ENCODE assay signal across 12 cellular contexts in the genomic region with DNA sequence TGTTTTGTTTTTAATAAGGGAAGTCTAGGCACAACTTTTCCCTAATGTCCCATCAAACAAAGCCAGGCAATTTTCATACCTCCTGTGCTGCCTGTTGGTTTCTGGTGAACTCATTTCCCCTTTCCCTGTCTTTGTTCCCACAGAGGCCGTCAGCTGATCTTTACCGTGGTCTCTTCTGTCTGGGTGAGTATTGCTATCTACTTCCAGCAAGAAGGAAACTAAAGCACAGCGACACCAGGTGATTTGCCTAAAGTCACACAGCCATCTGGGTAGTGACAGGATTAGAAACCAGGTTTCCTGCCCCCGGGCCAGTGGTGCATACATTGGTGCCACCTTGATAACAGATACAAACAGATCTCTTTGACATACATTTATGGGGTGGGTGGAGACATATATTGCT. TPM values are rescaled to one million over a fixed set of nuclear protein-coding genes. Genes with fewer than 3 reads are reported as not detected.
DNase-seq lines count a peak whose midpoint lies in the region; ATAC-seq and TF ChIP-seq lines count a peak whose summit lies in the region.
"Had no signal": no experiment of that assay in that cellular context is flagged by ENCODE, and none has a peak within 500 bp of the region (broad histone marks: within the 10 kb centered on the region; RNA-seq: fewer than 3 reads in every experiment).

No MANE protein-coding gene starts in this region.

- peak overlapping the region; percentile 62 for H3K27ac Mint-ChIP-seq in activated CD8-positive, alpha-beta T cell treated with anti-CD3 and anti-CD28 coated beads for 36 hours

- no peaks in the 10 kb centered on the region for H3K36me3 Mint-ChIP-seq in activated CD8-positive, alpha-beta T cell treated with anti-CD3 and anti-CD28 coated beads for 36 hours (ENCODE audit: low read depth)

- peaks cover 55% of the 10 kb centered on the region for H3K4me1 Mint-ChIP-seq in activated CD8-positive, alpha-beta T cell treated with anti-CD3 and anti-CD28 coated beads for 36 hours (ENCODE audit: low read depth)

- peak; percentile 58 for DNase-seq in Jurkat, Clone E6-1 (ENCODE audit: low read depth, low spot score)
- DNase-seq in activated CD8-positive, alpha-beta T cell treated with anti-CD3 and anti-CD28 coated beads for 36 hours: peak; percentile 47
- DNase-seq in NCI-H1436 (lab: John Stamatoyannopoulos, UW): no peak
- no peak for DNase-seq in DMS53 (lab: John Stamatoyannopoulos, UW)
- DNase-seq: gastrocnemius medialis, mesenchymal stem cell, NCI-H524 had no signal

- no peaks in the 10 kb centered on the region for H3K27me3 ChIP-seq in rectal smooth muscle tissue (ENCODE audit: control insufficient read depth, insufficient read depth, low read length)
- H3K27me3 ChIP-seq: gastrocnemius medialis had no signal

- CTCF ChIA-PET in activated CD8-positive, alpha-beta T cell treated with anti-CD3 and anti-CD28 coated beads for 36 hours (lab: Charles Lee): interaction anchor here (2.7 to 18.9 kb wide), 5 partner anchors 14 to 133 kb away, joined by 22 to 477 read pairs (median 75); partner anchors contain the start of gene CDKN1A

- peak overlapping the region; percentile 51 for H3K4me3 ChIP-seq in GM12875 (ENCODE audit: low read depth, low read length)
- H3K4me3 ChIP-seq in Jurkat, Clone E6-1 (ENCODE audit: low read length): no peak overlapping the region
- H3K4me3 ChIP-seq in rectal smooth muscle tissue (ENCODE audit: low read length): peak overlapping the region; percentile 9
- H3K4me3 ChIP-seq: gastrocnemius medialis, smooth muscle cell had no signal

- no peak for ATAC-seq in activated CD8-positive, alpha-beta T cell treated with anti-CD3 and anti-CD28 coated beads for 36 hours
- ATAC-seq in GM19467 (IDR thresholded peaks at IDR 0.05; ENCODE audit: unreplicated experiment): no peak
- ATAC-seq: gastrocnemius medialis had no signal

- H3K9me3 Mint-ChIP-seq in activated CD8-positive, alpha-beta T cell treated with anti-CD3 and anti-CD28 coated beads for 36 hours: no peaks in the 10 kb centered on the region

- intact Hi-C loops in activated CD8-positive, alpha-beta T cell treated with anti-CD3 and anti-CD28 coated beads for 36 hours (cut with micrococcal nuclease): loop anchor here (5.0 kb wide), 1 partner anchor 75 kb away; no protein-coding TSS in a partner anchor

- H3K4me3 Mint-ChIP-seq in activated CD8-positive, alpha-beta T cell treated with anti-CD3 and anti-CD28 coated beads for 36 hours: no peak overlapping the region

- no peak overlapping the region for H3K27ac ChIP-seq in rectal smooth muscle tissue (ENCODE audit: low read depth, low read length)
- H3K27ac ChIP-seq: gastrocnemius medialis, VCaP had no signal

- no peak overlapping the region for H3K9ac ChIP-seq in rectal smooth muscle tissue (ENCODE audit: low read length)

- H3K4me1 ChIP-seq in rectal smooth muscle tissue (ENCODE audit: control insufficient read depth, insufficient read depth, low read length): no peaks in the 10 kb centered on the region

- POLR2A ChIA-PET in activated CD8-positive, alpha-beta T cell treated with anti-CD3 and anti-CD28 coated beads for 36 hours (lab: Charles Lee): interaction anchor here (1.0 kb wide), 2 partner anchors 10 to 77 kb away, joined by 3 read pairs; no protein-coding TSS in a partner anchor

- H3K27me3 Mint-ChIP-seq in activated CD8-positive, alpha-beta T cell treated with anti-CD3 and anti-CD28 coated beads for 36 hours: no peaks in the 10 kb centered on the region

- no peak for TF ChIP-seq CTCF in GM12875 (IDR thresholded peaks at IDR 0.05; ENCODE audit: borderline replicate concordance, insufficient read depth, low read depth, low read length)
- TF ChIP-seq CTCF in activated CD8-positive, alpha-beta T cell treated with anti-CD3 and anti-CD28 coated beads for 36 hours (IDR thresholded peaks at IDR 0.05): no peak

- H3K36me3 ChIP-seq in rectal smooth muscle tissue (ENCODE audit: control insufficient read depth, insufficient read depth, low read length): no peaks in the 10 kb centered on the region
- H3K36me3 ChIP-seq: gastrocnemius medialis had no signal

RNA-seq across cellular contexts. Expression of gene RAB44, which starts 59.6 kb away (rescaled TPM):
- 1.2 TPM for polyA plus RNA-seq in Jurkat, Clone E6-1 (2012; ENCODE audit: insufficient read depth, insufficient read length)
- under 1 TPM in 1 of 2 experiments, not detected in 1; 0.07 TPM for total RNA-seq in activated CD8-positive, alpha-beta T cell treated with anti-CD3 and anti-CD28 coated beads for 36 hours
- total RNA-seq: smooth muscle cell had no signal

Comparison
In these comparisons a context has a peak if more than half of its experiments do, and no peak if none do; other contexts are left out.
1. DNase-seq: peak in Jurkat, Clone E6-1 (single experiment) and activated CD8-positive, alpha-beta T cell treated with anti-CD3 and anti-CD28 coated beads for 36 hours (single experiment); none in NCI-H1436 (single experiment) and DMS53 (single experiment).